ENCODE assay signal across 10 cellular contexts in the genomic region with DNA sequence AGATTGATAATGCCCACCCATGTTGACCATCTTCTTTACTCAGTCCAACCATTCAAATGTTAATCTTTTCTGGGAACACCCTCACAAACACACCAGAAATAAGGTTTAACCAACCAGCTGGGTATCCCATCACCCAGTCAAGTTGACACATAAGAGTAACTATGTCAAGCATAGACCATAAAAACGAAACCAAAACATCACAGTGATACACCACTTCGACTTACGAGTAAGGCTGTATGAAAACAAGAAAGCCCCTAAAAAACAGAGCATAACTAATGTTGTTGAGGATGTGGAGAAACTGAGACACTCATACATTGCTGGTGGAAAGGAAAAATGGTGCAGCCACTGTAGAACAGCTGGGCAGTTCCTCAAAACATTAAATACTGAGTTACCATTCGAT. TPM values are rescaled to one million over a fixed set of nuclear protein-coding genes. Genes with fewer than 3 reads are reported as not detected.
A peak's percentile ranks its signal among the peaks of the same experiment; 100 is the strongest.
DNase-seq lines count a peak whose midpoint lies in the region; ATAC-seq and TF ChIP-seq lines count a peak whose summit lies in the region.
"Had no signal": no experiment of that assay in that cellular context is flagged by ENCODE, and none has a peak within 500 bp of the region (broad histone marks: within the 10 kb centered on the region; RNA-seq: fewer than 3 reads in every experiment).

No MANE protein-coding gene starts in this region.

- no peaks in the 10 kb centered on the region for H3K27me3 Mint-ChIP-seq in activated CD4-positive, alpha-beta T cell treated with anti-CD3 and anti-CD28 coated beads for 36 hours
- H3K27me3 Mint-ChIP-seq in naive B cell (no peaks in the 10 kb centered on the region), HFFc6 (ENCODE audit: insufficient read depth) (peaks cover 8% of the 10 kb centered on the region; the same call in 1 of the 2 replicates)

- peak; percentile 89 for ATAC-seq in activated CD4-positive, alpha-beta T cell treated with anti-CD3 and anti-CD28 coated beads for 36 hours
- ATAC-seq in GM21529 (IDR thresholded peaks at IDR 0.05; ENCODE audit: unreplicated experiment) (peak; percentile 63), HG03442 (IDR thresholded peaks at IDR 0.05; ENCODE audit: unreplicated experiment) (peak; percentile 66), naive B cell (ENCODE audit: low read depth in 2 of 2) (peak; percentile 25 to 39)

- no peak for TF ChIP-seq CTCF in HFFc6 (IDR thresholded peaks at IDR 0.05)

- peaks cover 3% of the 10 kb centered on the region for H3K9me3 Mint-ChIP-seq in activated CD4-positive, alpha-beta T cell treated with anti-CD3 and anti-CD28 coated beads for 36 hours (ENCODE audit: low read depth)
- no peaks in the 10 kb centered on the region for H3K9me3 Mint-ChIP-seq in naive B cell
- peaks cover 11% of the 10 kb centered on the region; the same call in 1 of the 2 replicates for H3K9me3 Mint-ChIP-seq in HFFc6

- peaks cover 2% of the 10 kb centered on the region for H3K36me3 Mint-ChIP-seq in activated CD4-positive, alpha-beta T cell treated with anti-CD3 and anti-CD28 coated beads for 36 hours (ENCODE audit: low read depth)
- H3K36me3 Mint-ChIP-seq in naive B cell (no peaks in the 10 kb centered on the region), HFFc6 (ENCODE audit: low read depth) (peaks cover 12% of the 10 kb centered on the region)

- CTCF ChIA-PET in activated CD4-positive, alpha-beta T cell treated with anti-CD3 and anti-CD28 coated beads for 36 hours (lab: Charles Lee) = no interaction called here

- peak overlapping the region; percentile 78 for H3K27ac Mint-ChIP-seq in activated CD4-positive, alpha-beta T cell treated with anti-CD3 and anti-CD28 coated beads for 36 hours
- peak overlapping the region in 4 of 6 donors; percentile 21 to 65 (median 40) for H3K27ac Mint-ChIP-seq in naive B cell
- H3K27ac Mint-ChIP-seq in HFFc6 = no peak overlapping the region

- peak overlapping the region; percentile 51 for H3K4me3 Mint-ChIP-seq in activated CD4-positive, alpha-beta T cell treated with anti-CD3 and anti-CD28 coated beads for 36 hours
- peak overlapping the region in 4 of 8 donors; percentile 29 to 74 (median 42) for H3K4me3 Mint-ChIP-seq in naive B cell
- no peak overlapping the region for H3K4me3 Mint-ChIP-seq in HFFc6

- H3K4me1 Mint-ChIP-seq in activated CD4-positive, alpha-beta T cell treated with anti-CD3 and anti-CD28 coated beads for 36 hours = peaks cover 40% of the 10 kb centered on the region
- peaks cover 24 to 33% (median 29%) of the 10 kb centered on the region in 3 donors for H3K4me1 Mint-ChIP-seq in naive B cell
- H3K4me1 Mint-ChIP-seq in HFFc6 (ENCODE audit: low read depth) = peaks cover 9% of the 10 kb centered on the region

- intact Hi-C loops in activated CD4-positive, alpha-beta T cell treated with anti-CD3 and anti-CD28 coated beads for 36 hours (cut with DNase I, micrococcal nuclease) = loop anchor here in 1 of 2 experiments (10.0 kb wide), 1 partner anchor 94 kb away; no protein-coding TSS in a partner anchor

- DNase-seq in activated CD4-positive, alpha-beta T cell treated with anti-CD3 and anti-CD28 coated beads for 36 hours = no peak
- no peak for DNase-seq in activated CD4-positive, alpha-beta T cell treated with anti-CD3 and anti-CD28 coated beads for 48 hours
- DNase-seq in naive B cell = no peak
- DNase-seq in HFFc6 = no peak
- no peak for DNase-seq in mucosa of gallbladder (ENCODE audit: low spot score)
- DNase-seq in HuH-7.5 (ENCODE audit: low spot score) = no peak
- DNase-seq: NK-92 treated with Interleukin-12 subunit alpha and Interleukin-12 subunit beta, amount 100 ng/mL, for 24 hours; WERI-Rb-1 had no signal

- POLR2A ChIA-PET in activated CD4-positive, alpha-beta T cell treated with anti-CD3 and anti-CD28 coated beads for 36 hours (lab: Charles Lee) = no interaction called here

RNA-seq across cellular contexts. Expression of gene SLC35F5, which starts 57.4 kb away (rescaled TPM):
- 10 to 100 TPM; 13.4 to 18.4 TPM for total RNA-seq in activated CD4-positive, alpha-beta T cell treated with anti-CD3 and anti-CD28 coated beads for 36 hours
- polyA plus RNA-seq in naive B cell (ENCODE audit: low read depth in 6 of 6) = 10 to 100 TPM in 3 of 6 donors, 1 to 10 TPM in 3; 1.1 to 15.1 (median 10.8) TPM
- total RNA-seq in HFFc6 (2021; fragmentation: NEBNext Ultra II Directional; extraction: Animal tissue kit (Norgen Biotek cat#: 25700)) = 100 to 1,000 TPM; 104 to 151 (median 119) TPM
- total RNA-seq in mucosa of gallbladder = 82.6 TPM

Comparison
In these comparisons a context has a peak if more than half of its experiments do, and no peak if none do; other contexts are left out.
1. ATAC-seq: peak in every context shown above with its lines; median percentile 89 in activated CD4-positive, alpha-beta T cell treated with anti-CD3 and anti-CD28 coated beads for 36 hours; 66 in HG03442; 63 in GM21529; 32 in naive B cell.